ENCODE assay signal across 15 cellular contexts in the genomic region with DNA sequence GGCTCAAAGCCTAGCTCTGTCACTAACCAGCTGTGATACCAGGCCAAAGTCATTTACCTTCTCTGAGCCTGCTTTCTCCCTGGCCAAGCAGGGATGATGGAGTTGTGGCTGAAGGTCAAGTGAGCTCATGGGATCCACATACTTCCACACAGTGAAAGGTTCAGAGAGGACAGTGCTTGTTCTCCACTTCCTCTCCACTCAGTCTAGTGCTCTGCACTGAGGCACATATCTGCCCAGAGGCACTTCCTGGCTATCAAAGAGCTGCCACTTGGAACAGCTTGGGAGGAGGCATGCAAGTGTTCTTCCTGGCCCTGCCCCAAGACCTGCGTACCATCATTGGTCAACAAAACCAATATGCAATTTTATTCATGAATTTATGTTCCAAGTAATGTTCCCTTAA.
"Had no signal": no experiment of that assay in that cellular context is flagged by ENCODE, and none has a peak within 500 bp of the region (broad histone marks: within the 10 kb centered on the region; RNA-seq: fewer than 3 reads in every experiment).

No MANE protein-coding gene starts in this region.

- DNase-seq: activated CD4-positive, alpha-beta memory T cell treated with anti-CD3 and anti-CD28 coated beads for 36 hours; activated CD4-positive, alpha-beta T cell treated with anti-CD3 and anti-CD28 coated beads for 1 hour; activated gamma-delta T cell treated with Interleukin-2 at 50 U/mL for 16 hours; activated naive CD8-positive, alpha-beta T cell treated with anti-CD3 and anti-CD28 coated beads for 36 hours; activated T-cell treated with anti-CD3 and anti-CD28 coated beads, Interleukin-2, amount 50 U/mL, for 48 hours; aorta; colonic mucosa; hypothalamus; left cardiac atrium; nephron progenitor cell; psoas muscle; sigmoid colon; stimulated activated CD4-positive, alpha-beta T cell treated with anti-CD3 and anti-CD28 coated beads, Interleukin-12 subunit alpha, Interleukin-12 subunit beta, amount 100 ng/mL, for 4 hours; T-helper 9 cell; upper lobe of left lung had no signal

- H3K36me3 ChIP-seq: colonic mucosa had no signal

- H3K27ac ChIP-seq: colonic mucosa, psoas muscle, sigmoid colon, upper lobe of left lung had no signal

- H3K9me3 ChIP-seq: colonic mucosa, psoas muscle, sigmoid colon, upper lobe of left lung had no signal

- ATAC-seq: left cardiac atrium, psoas muscle had no signal

- H3K4me3 ChIP-seq: colonic mucosa, psoas muscle, sigmoid colon, upper lobe of left lung had no signal

- H3K4me1 ChIP-seq: colonic mucosa, psoas muscle, sigmoid colon, upper lobe of left lung had no signal

- H3K27me3 ChIP-seq: colonic mucosa, sigmoid colon, upper lobe of left lung had no signal
